In the genomic region with DNA sequence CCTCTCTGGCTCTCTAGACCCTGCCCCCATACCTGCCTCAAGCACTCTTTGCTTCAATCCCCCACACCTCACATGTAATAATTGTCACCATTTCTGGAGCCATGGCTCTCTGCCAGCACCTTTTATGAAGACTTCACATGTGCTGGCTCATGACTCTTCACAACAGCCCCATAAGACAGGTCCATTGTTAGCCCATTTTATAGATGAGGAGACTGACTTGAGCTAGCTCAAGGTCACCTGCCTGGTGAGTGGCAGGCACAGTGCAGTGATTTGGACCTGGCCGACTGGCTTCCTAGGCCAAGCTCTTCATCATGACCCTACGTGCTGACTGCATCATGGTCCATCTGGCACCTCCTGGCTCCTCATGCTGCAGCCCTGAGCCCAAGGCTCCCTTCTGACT, we compare ENCODE assay signal across 28 cellular contexts. TPM values are rescaled to one million over a fixed set of nuclear protein-coding genes. Genes with fewer than 3 reads are reported as not detected.
DNase-seq lines count a peak whose midpoint lies in the region; ATAC-seq and TF ChIP-seq lines count a peak whose summit lies in the region.
"Had no signal": no experiment of that assay in that cellular context is flagged by ENCODE, and none has a peak within 500 bp of the region (broad histone marks: within the 10 kb centered on the region; RNA-seq: fewer than 3 reads in every experiment).

No MANE protein-coding gene starts in this region.

- H2BK5ac ChIP-seq in IMR-90 (ENCODE audit: low read depth, low read length, poor library complexity, severe bottlenecking): no peak overlapping the region
- no peak overlapping the region for H2BK5ac ChIP-seq in trophoblast cell (ENCODE audit: low read depth, low read length, poor library complexity)

- no peak overlapping the region for H3K4ac ChIP-seq in IMR-90 (ENCODE audit: low read depth, low read length)
- H3K4ac ChIP-seq in trophoblast cell (ENCODE audit: low read depth, low read length): no peak overlapping the region

- H3K23ac ChIP-seq in IMR-90 (ENCODE audit: low read depth, low read length): no peak overlapping the region
- H3K23ac ChIP-seq in trophoblast cell (ENCODE audit: low read length): no peak overlapping the region

- TF ChIP-seq POLR2A in IMR-90 (IDR thresholded peaks at IDR 0.05; ENCODE audit: low read depth, low read length) (no peak), esophagus squamous epithelium (IDR thresholded peaks at IDR 0.05) (no peak)

- H3K9me3 ChIP-seq in IMR-90 (ENCODE audit: control insufficient read depth, insufficient read depth, low read length) (no peaks in the 10 kb centered on the region), esophagus squamous epithelium (no peaks in the 10 kb centered on the region), trophoblast cell (ENCODE audit: insufficient read depth, low read depth, low read length) (peaks cover 2% of the 10 kb centered on the region)
- H3K9me3 ChIP-seq in CD4-positive, alpha-beta T cell (ENCODE audit: control insufficient read depth, low read length): no peaks in the 10 kb centered on the region
- H3K9me3 ChIP-seq: prostate gland had no signal

- H3K27ac ChIP-seq in IMR-90 (ENCODE audit: insufficient read depth, low read length) (peak overlapping the region; percentile 6; the same call in 1 of the 2 replicates), esophagus squamous epithelium (peak overlapping the region in 3 of 4 donors; percentile 31 to 71 (median 59)), trophoblast cell (ENCODE audit: low read depth, low read length) (no peak overlapping the region), caudate nucleus (ENCODE audit: low read depth, low read length) (no peak overlapping the region)
- H3K27ac ChIP-seq in CD4-positive, alpha-beta T cell (ENCODE audit: low read depth, low read length): no peak overlapping the region
- H3K27ac ChIP-seq: 22Rv1, brain microvascular endothelial cell, C4-2B, prostate gland had no signal

- H3K56ac ChIP-seq in IMR-90 (ENCODE audit: extremely low read depth, insufficient read depth, low read length): no peak overlapping the region

- H3K9ac ChIP-seq in IMR-90 (ENCODE audit: low read depth, low read length) (no peak overlapping the region), trophoblast cell (ENCODE audit: low read length) (no peak overlapping the region)

- no peak overlapping the region for H3K14ac ChIP-seq in IMR-90 (replicated peaks; ENCODE audit: low read depth, low read length)
- no peak overlapping the region for H3K14ac ChIP-seq in trophoblast cell (ENCODE audit: low read length)

- H2AK9ac ChIP-seq in IMR-90 (replicated peaks; ENCODE audit: low read depth, low read length, poor library complexity): peak overlapping the region; percentile 1

- WGBS in IMR-90 (ENCODE audit: extremely low coverage in 2 of 2, insufficient read length in 1 of 2), 2 experiments: no CpG with 5 or more reads among the region's 2 CpGs
- WGBS in esophagus squamous epithelium, 2 donors: 88% methylated on average over 1 of the region's 2 CpGs; no CpG with 5 or more reads in 1 of the 2 donors
- no CpG with 5 or more reads among the region's 2 CpGs for WGBS in trophoblast cell (ENCODE audit: extremely low coverage, insufficient coverage, insufficient read length)

- peaks cover 3% of the 10 kb centered on the region for H3K79me2 ChIP-seq in trophoblast cell (ENCODE audit: control insufficient read depth, insufficient read depth, low read length, poor library complexity)

- H3K79me1 ChIP-seq in IMR-90 (ENCODE audit: low read depth in 1 of 2, low read length in 2 of 2) (no peaks in the 10 kb centered on the region), trophoblast cell (ENCODE audit: low read length) (peaks cover 3% of the 10 kb centered on the region)

- no peak for TF ChIP-seq RAD21 in IMR-90 (IDR thresholded peaks at IDR 0.05; ENCODE audit: low read length)

- no peaks in the 10 kb centered on the region for H3K4me1 Mint-ChIP-seq in CD4-positive, alpha-beta T cell (ENCODE audit: low read depth)
- H3K4me1 Mint-ChIP-seq: activated naive CD4-positive, alpha-beta T cell treated with anti-CD3 and anti-CD28 coated beads, Interleukin-2, amount 50 U/mL, for 24 hours; IgD-negative memory B cell; naive B cell had no signal

- H3K36me3 ChIP-seq in IMR-90 (ENCODE audit: control insufficient read depth, insufficient read depth, low read length) (no peaks in the 10 kb centered on the region), esophagus squamous epithelium (no peaks in the 10 kb centered on the region), trophoblast cell (ENCODE audit: control insufficient read depth in 1 of 2, insufficient read depth in 2 of 2, low read length in 2 of 2) (no peaks in the 10 kb centered on the region)
- H3K36me3 ChIP-seq: brain microvascular endothelial cell, prostate gland had no signal

- no peak overlapping the region for H3K4me3 ChIP-seq in IMR-90 (ENCODE audit: insufficient read depth, low read depth, low read length)
- H3K4me3 ChIP-seq in esophagus squamous epithelium: no peak overlapping the region
- no peak overlapping the region for H3K4me3 ChIP-seq in trophoblast cell (ENCODE audit: low read depth, low read length)
- H3K4me3 ChIP-seq: prostate gland had no signal

- no peak for TF ChIP-seq CTCF in IMR-90 (conservative IDR thresholded peaks at IDR 0.05; ENCODE audit: low read depth, low read length)
- no peak for TF ChIP-seq CTCF in esophagus squamous epithelium (IDR thresholded peaks at IDR 0.05)
- TF ChIP-seq CTCF in CD4-positive, alpha-beta T cell (IDR thresholded peaks at IDR 0.05): no peak

- no peaks in the 10 kb centered on the region for H3K36me3 Mint-ChIP-seq in CD4-positive, alpha-beta T cell (ENCODE audit: low read depth)
- H3K36me3 Mint-ChIP-seq: activated naive CD4-positive, alpha-beta T cell treated with anti-CD3 and anti-CD28 coated beads, Interleukin-2, amount 50 U/mL, for 24 hours; naive B cell; type B pancreatic cell had no signal

- H2BK12ac ChIP-seq in trophoblast cell (ENCODE audit: low read length): peak overlapping the region; percentile 37

- H4K91ac ChIP-seq in IMR-90 (ENCODE audit: insufficient read depth, low read depth, low read length) (no peak overlapping the region), trophoblast cell (ENCODE audit: low read depth, low read length) (peak overlapping the region; percentile 20)

- H4K20me1 ChIP-seq in IMR-90 (ENCODE audit: insufficient read depth, low read length): no peaks in the 10 kb centered on the region

- in situ Hi-C loops in IMR-90 (cut with MboI; ENCODE audit: low sequenced_read_pairs): no loop called here

- peaks cover 14% of the 10 kb centered on the region for H3K27me3 Mint-ChIP-seq in CD4-positive, alpha-beta T cell
- H3K27me3 Mint-ChIP-seq: activated naive CD4-positive, alpha-beta T cell treated with anti-CD3 and anti-CD28 coated beads, Interleukin-2, amount 50 U/mL, for 24 hours; IgD-negative memory B cell; type B pancreatic cell had no signal

- H3K4me1 ChIP-seq in IMR-90 (ENCODE audit: control insufficient read depth, insufficient read depth, low read length) (no peaks in the 10 kb centered on the region), esophagus squamous epithelium (peaks cover 16 to 54% (median 52%) of the 10 kb centered on the region in 3 donors), trophoblast cell (ENCODE audit: control insufficient read depth in 1 of 2, insufficient read depth in 2 of 2, low read length in 2 of 2) (peaks cover 7 to 22% of the 10 kb centered on the region in 2 experiments)
- H3K4me1 ChIP-seq: prostate gland had no signal

- no peak overlapping the region for H4K5ac ChIP-seq in IMR-90 (ENCODE audit: low read depth, low read length)

- intact Hi-C loops in IMR-90 (cut with micrococcal nuclease) (no loop called here), esophagus squamous epithelium (cut with DNase I) (no loop called here)
- intact Hi-C loops in CD4-positive, alpha-beta T cell (cut with DNase I, micrococcal nuclease): no loop called here

- no TSS peak for BruUV-seq in IMR-90 (replicated peaks; lab: Mats Ljungman, UMichigan)

- H3K27me3 ChIP-seq in IMR-90 (ENCODE audit: control insufficient read depth, insufficient read depth, low read length) (peaks cover 2% of the 10 kb centered on the region), esophagus squamous epithelium (no peaks in the 10 kb centered on the region), trophoblast cell (ENCODE audit: insufficient read depth, low read length) (no peaks in the 10 kb centered on the region)
- no peaks in the 10 kb centered on the region for H3K27me3 ChIP-seq in CD4-positive, alpha-beta T cell (ENCODE audit: control insufficient read depth, insufficient read depth, low read length)
- H3K27me3 ChIP-seq: brain microvascular endothelial cell had no signal

- H2BK120ac ChIP-seq in IMR-90 (ENCODE audit: low read depth, low read length) (no peak overlapping the region), trophoblast cell (ENCODE audit: insufficient read depth, low read length, poor library complexity) (no peak overlapping the region)

- DNase-seq in DMS 273 (lab: John Stamatoyannopoulos, UW; ENCODE audit: unreplicated experiment) (peak; percentile 32), DMS 273 treated with DMSO at 0.1 percent for 48 hours (lab: John Stamatoyannopoulos, UW) (no peak), IMR-90 (no peak), esophagus squamous epithelium (lab: John Stamatoyannopoulos, UW) (no peak), trophoblast cell (no peak), caudate nucleus (lab: John Stamatoyannopoulos, UW) (no peak)
- no peak for DNase-seq in CD4-positive, alpha-beta T cell
- no peak for DNase-seq in activated CD4-positive, alpha-beta T cell treated with anti-CD3 and anti-CD28 coated beads, Interleukin-2, amount 50 U/mL, for 1 hour
- DNase-seq: activated CD8-positive, alpha-beta memory T cell treated with anti-CD3 and anti-CD28 coated beads for 24 hours; activated T-cell treated with anti-CD3 and anti-CD28 coated beads for 4 hours; amygdala; brain microvascular endothelial cell; DND-41; glutamatergic neuron; midbrain; naive B cell; NCI-H1048; NCI-H1694; NCI-H524; nucleus accumbens; SHP77 treated with DMSO at 0.1 percent for 48 hours; stimulated activated CD4-positive, alpha-beta T cell treated with anti-CD3 and anti-CD28 coated beads, Interleukin-4, amount 100 ng/mL, for 4 hours had no signal

- H2AFZ ChIP-seq in IMR-90 (replicated peaks; ENCODE audit: low read length, poor library complexity) (no peak overlapping the region), trophoblast cell (ENCODE audit: insufficient read depth, low read length, poor library complexity) (no peak overlapping the region)

- POLR2A ChIA-PET in IMR-90 (lab: Charles Lee; ENCODE audit: unreplicated experiment): no interaction called here
- POLR2A ChIA-PET in CD4-positive, alpha-beta T cell (lab: Charles Lee): no interaction called here

- no peak overlapping the region for H4K8ac ChIP-seq in IMR-90 (ENCODE audit: low read depth in 2 of 2, low read length in 2 of 2)
- no peak overlapping the region for H4K8ac ChIP-seq in trophoblast cell (ENCODE audit: low read depth, low read length)

- CTCF ChIA-PET in IMR-90 (lab: Yijun Ruan, JAX): interaction anchor here (0.5 kb wide), 1 partner anchor 954 kb away, joined by 4 read pairs; no protein-coding TSS in a partner anchor
- CTCF ChIA-PET in CD4-positive, alpha-beta T cell (lab: Charles Lee): no interaction called here

- ATAC-seq in IMR-90 (ENCODE audit: low read depth): no peak
- ATAC-seq in CD4-positive, alpha-beta T cell (ENCODE audit: poor library complexity): no peak

- dilution Hi-C loops in IMR-90 (cut with HindIII; ENCODE audit: low sequenced_read_pairs, unreplicated experiment): no loop called here

- H2BK20ac ChIP-seq in IMR-90 (ENCODE audit: low read depth, low read length): no peak overlapping the region

- no peaks in the 10 kb centered on the region for H3K9me3 Mint-ChIP-seq in CD4-positive, alpha-beta T cell
- H3K9me3 Mint-ChIP-seq: activated naive CD4-positive, alpha-beta T cell treated with anti-CD3 and anti-CD28 coated beads, Interleukin-2, amount 50 U/mL, for 24 hours; IgD-negative memory B cell; type B pancreatic cell had no signal

- H3K18ac ChIP-seq in IMR-90 (ENCODE audit: low read depth, low read length): no peak overlapping the region; the same call in 1 of the 2 replicates
- H3K18ac ChIP-seq in trophoblast cell (ENCODE audit: low read length): no peak overlapping the region

- H2AK5ac ChIP-seq in IMR-90 (ENCODE audit: low read depth, low read length) (no peak overlapping the region), trophoblast cell (ENCODE audit: low read length) (no peak overlapping the region)

- no peak overlapping the region for H2BK15ac ChIP-seq in IMR-90 (ENCODE audit: low read depth, low read length)

- no peak overlapping the region for H3K4me3 Mint-ChIP-seq in CD4-positive, alpha-beta T cell
- H3K4me3 Mint-ChIP-seq: activated naive CD4-positive, alpha-beta T cell treated with anti-CD3 and anti-CD28 coated beads, Interleukin-2, amount 50 U/mL, for 24 hours; IgD-negative memory B cell; type B pancreatic cell had no signal

- H3K4me2 ChIP-seq in IMR-90 (ENCODE audit: low read depth, low read length): no peak overlapping the region
- no peak overlapping the region for H3K4me2 ChIP-seq in trophoblast cell (ENCODE audit: low read length)

- no peak overlapping the region for H3K27ac Mint-ChIP-seq in CD4-positive, alpha-beta T cell
- H3K27ac Mint-ChIP-seq: activated naive CD4-positive, alpha-beta T cell treated with anti-CD3 and anti-CD28 coated beads, Interleukin-2, amount 50 U/mL, for 24 hours; IgD-negative memory B cell; naive B cell; type B pancreatic cell had no signal

- H4K12ac ChIP-seq in trophoblast cell (ENCODE audit: low read depth, low read length): no peak overlapping the region

- no peaks in the 10 kb centered on the region for H3K9me1 ChIP-seq in IMR-90 (ENCODE audit: insufficient read depth, low read length)

RNA-seq across cellular contexts. Expression of gene FAM20A, which starts 25.0 kb away (rescaled TPM):
- total RNA-seq in IMR-90 (2012; rRNA removed) (not detected in 2 replicates), esophagus squamous epithelium (10 to 100 TPM in 1 of 4 donors, 1 to 10 TPM in 3; 4.0 to 15.3 (median 7.8) TPM)
- not detected in 2 replicates for polyA plus RNA-seq in IMR-90 (2012; rRNA removed)
- polyA plus RNA-seq in IMR-90 (2012; cell fraction: cytosol; rRNA removed): not detected in 2 replicates
- polyA plus RNA-seq in IMR-90 (2012; cell fraction: nucleus; rRNA removed; ENCODE audit: low replicate concordance): not detected in 2 replicates
- 15.7 and 19.5 TPM in 2 replicates for polyA plus RNA-seq in trophoblast cell (2013)
- not detected for total RNA-seq in CD4-positive, alpha-beta T cell
- polyA plus RNA-seq: IgD-negative memory B cell had no signal

Comparison
In these comparisons a context has a peak if more than half of its experiments do, and no peak if none do; other contexts are left out.
1. H3K27ac ChIP-seq: peak in IMR-90 (single experiment) and esophagus squamous epithelium (3 of 4); none in trophoblast cell (single experiment), CD4-positive, alpha-beta T cell (single experiment) and caudate nucleus (single experiment).